Comparison of ENCODE assay signal across 18 cellular contexts in the genomic region with DNA sequence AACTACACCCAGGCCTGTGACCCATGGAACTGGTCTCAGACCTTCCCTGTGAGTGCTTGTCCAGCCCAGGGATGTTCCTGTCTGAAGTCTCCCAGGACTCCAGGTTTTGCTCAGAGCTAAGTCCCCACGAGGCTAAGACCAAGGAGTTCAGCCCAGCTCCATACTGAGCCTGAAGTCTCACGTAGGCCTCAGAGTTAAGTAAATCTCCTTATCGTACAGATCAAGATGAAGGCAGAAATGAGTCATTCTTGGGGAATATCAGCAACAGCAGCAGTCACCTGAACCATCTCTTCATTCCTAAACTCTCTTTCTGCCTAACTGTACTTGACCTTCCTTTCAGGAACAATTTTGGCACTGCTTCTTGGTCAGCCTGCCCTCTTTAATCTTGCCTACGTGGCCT.
DNase-seq lines count a peak whose midpoint lies in the region; ATAC-seq and TF ChIP-seq lines count a peak whose summit lies in the region.
"Had no signal": no experiment of that assay in that cellular context is flagged by ENCODE, and none has a peak within 500 bp of the region (broad histone marks: within the 10 kb centered on the region; RNA-seq: fewer than 3 reads in every experiment).

No MANE protein-coding gene starts in this region.

- H3K27ac ChIP-seq in PC-9 (no peak overlapping the region), esophagus muscularis mucosa (replicated peaks in 1 of 4) (peak overlapping the region; percentile 51 to 79 (median 68)), psoas muscle (peak overlapping the region; percentile 47)
- H3K27ac ChIP-seq: neutrophil had no signal

- H3K4me1 ChIP-seq in PC-9 (replicated peaks; ENCODE audit: insufficient read depth), result no peaks in the 10 kb centered on the region; the same call in 1 of the 2 replicates
- peaks cover 20 to 67% (median 59%) of the 10 kb centered on the region in 4 donors for H3K4me1 ChIP-seq in esophagus muscularis mucosa
- peaks cover 22% of the 10 kb centered on the region for H3K4me1 ChIP-seq in psoas muscle

- no peaks in the 10 kb centered on the region for H3K9me2 ChIP-seq in PC-9 (ENCODE audit: insufficient read depth)

- no peak overlapping the region for H3K4me3 Mint-ChIP-seq in Calu3 (ENCODE audit: low read depth, unreplicated experiment)
- H3K4me3 Mint-ChIP-seq: activated CD8-positive, alpha-beta T cell treated with anti-CD3 and anti-CD28 coated beads for 36 hours; activated T-cell treated with anti-CD3 and anti-CD28 coated beads, Interleukin-2, amount 50 U/mL, for 72 hours had no signal

- H3K4me1 Mint-ChIP-seq in Calu3 (ENCODE audit: low read depth, unreplicated experiment), result peaks cover 29% of the 10 kb centered on the region

- BruUV-seq in Calu3 (replicated peaks; lab: Mats Ljungman, UMichigan), result no TSS peak
- no TSS peak for BruUV-seq in PC-9 (replicated peaks; lab: Mats Ljungman, UMichigan)

- no peak for TF ChIP-seq POLR2A in esophagus muscularis mucosa (IDR thresholded peaks at IDR 0.05; ENCODE audit: low read depth)

- POLR2A ChIA-PET in PC-9 (lab: Charles Lee; ENCODE audit: unreplicated experiment), result interaction anchor here (0.6 to 0.7 kb wide), 2 partner anchors 57 to 126 kb away, joined by 4 to 5 read pairs; no protein-coding TSS in a partner anchor

- H3K36me3 ChIP-seq in PC-9 (ENCODE audit: low read depth) (peaks cover 30% of the 10 kb centered on the region), esophagus muscularis mucosa (peaks cover 5 to 17% (median 12%) of the 10 kb centered on the region in 4 donors), psoas muscle (ENCODE audit: insufficient read depth in 1 of 2, low read depth in 1 of 2) (peaks cover 10 to 92% of the 10 kb centered on the region in 2 donors)

- no peaks in the 10 kb centered on the region for H3K9me3 Mint-ChIP-seq in Calu3 (ENCODE audit: low read depth, unreplicated experiment)
- H3K9me3 Mint-ChIP-seq: activated CD8-positive, alpha-beta T cell treated with anti-CD3 and anti-CD28 coated beads for 36 hours; activated T-cell treated with anti-CD3 and anti-CD28 coated beads, Interleukin-2, amount 50 U/mL, for 72 hours had no signal

- H3K4me2 ChIP-seq in PC-9, result no peak overlapping the region

- no peaks in the 10 kb centered on the region; the same call in 1 of the 2 replicates for H3F3A ChIP-seq in PC-9 (ENCODE audit: insufficient read depth, low read depth)

- H3K9me3 ChIP-seq in PC-9 (ENCODE audit: insufficient read depth, low read depth) (no peaks in the 10 kb centered on the region), esophagus muscularis mucosa (no peaks in the 10 kb centered on the region), psoas muscle (no peaks in the 10 kb centered on the region)
- H3K9me3 ChIP-seq: BE2C, neutrophil, sigmoid colon had no signal

- no peaks in the 10 kb centered on the region for H3K27me3 Mint-ChIP-seq in Calu3 (ENCODE audit: unreplicated experiment)
- H3K27me3 Mint-ChIP-seq: activated CD8-positive, alpha-beta T cell treated with anti-CD3 and anti-CD28 coated beads for 36 hours had no signal

- no peak for DNase-seq in Calu3
- peak; percentile 19 to 43 for DNase-seq in PC-9
- no peak for DNase-seq in esophagus muscularis mucosa (ENCODE audit: extremely low spot score)
- DNase-seq in psoas muscle, result no peak
- DNase-seq in anterior cingulate cortex (lab: John Stamatoyannopoulos, UW), result no peak
- DNase-seq in SK-N-DZ (ENCODE audit: low spot score), result no peak
- DNase-seq in NCI-H2081 (lab: John Stamatoyannopoulos, UW), result no peak
- no peak for DNase-seq in medulla oblongata (ENCODE audit: extremely low spot score)
- DNase-seq: activated CD8-positive, alpha-beta T cell treated with anti-CD3 and anti-CD28 coated beads for 36 hours; activated T-cell treated with anti-CD3 and anti-CD28 coated beads, Interleukin-2, amount 50 U/mL, for 72 hours; BE2C; DMS153; mesendoderm; NCI-H187 treated with DMSO at 0.1 percent for 48 hours; NCI-H524; sigmoid colon; SW 1271 had no signal

- WGBS in esophagus muscularis mucosa, result 53% methylated on average over 4 of the region's 4 CpGs
- WGBS in psoas muscle, 3 donors, result 68 to 76% (median 71%) methylated on average over 4 of the region's 4 CpGs

- H3K27ac Mint-ChIP-seq in Calu3 (ENCODE audit: unreplicated experiment), result peak overlapping the region; percentile 89
- H3K27ac Mint-ChIP-seq: activated CD8-positive, alpha-beta T cell treated with anti-CD3 and anti-CD28 coated beads for 36 hours; activated T-cell treated with anti-CD3 and anti-CD28 coated beads, Interleukin-2, amount 50 U/mL, for 72 hours had no signal

- TF ChIP-seq CTCF in Calu3 (IDR thresholded peaks at IDR 0.05; ENCODE audit: unreplicated experiment), result no peak
- no peak for TF ChIP-seq CTCF in PC-9 (conservative IDR thresholded peaks at IDR 0.05)
- no peak for TF ChIP-seq CTCF in esophagus muscularis mucosa (IDR thresholded peaks at IDR 0.05)
- TF ChIP-seq CTCF in psoas muscle (IDR thresholded peaks at IDR 0.05), result no peak

- no peaks in the 10 kb centered on the region for H3K79me2 ChIP-seq in PC-9 (ENCODE audit: low read depth)

- ATAC-seq in psoas muscle, result no peak
- ATAC-seq: activated CD8-positive, alpha-beta T cell treated with anti-CD3 and anti-CD28 coated beads for 36 hours; activated T-cell treated with anti-CD3 and anti-CD28 coated beads, Interleukin-2, amount 50 U/mL, for 72 hours had no signal

- intact Hi-C loops in Calu3 (cut with micrococcal nuclease; ENCODE audit: unreplicated experiment), result no loop called here
- intact Hi-C loops in PC-9 (cut with micrococcal nuclease; ENCODE audit: unreplicated experiment), result loop anchor here (10.0 kb wide), 1 partner anchor 61 kb away; no protein-coding TSS in a partner anchor
- intact Hi-C loops in esophagus muscularis mucosa (cut with DNase I), result loop anchor here (10.0 kb wide), 1 partner anchor 141 kb away; a partner anchor contains a TSS
- intact Hi-C loops in psoas muscle (cut with DNase I), result no loop called here

- H3K4me3 ChIP-seq in PC-9, result no peak overlapping the region
- H3K4me3 ChIP-seq in esophagus muscularis mucosa, result no peak overlapping the region
- no peak overlapping the region for H3K4me3 ChIP-seq in psoas muscle
- H3K4me3 ChIP-seq: sigmoid colon had no signal

- H4K20me1 ChIP-seq in PC-9 (ENCODE audit: insufficient read depth), result no peaks in the 10 kb centered on the region

- peaks cover 10% of the 10 kb centered on the region for H3K36me3 Mint-ChIP-seq in Calu3 (ENCODE audit: insufficient read depth, unreplicated experiment)

- CTCF ChIA-PET in Calu3 (lab: Charles Lee) (interaction anchor here (1.3 kb wide), 1 partner anchor 13 kb away, joined by 3 read pairs; no protein-coding TSS in a partner anchor), PC-9 (lab: Charles Lee) (no interaction called here)

- H3K27me3 ChIP-seq in PC-9 (ENCODE audit: insufficient read depth, low read depth) (no peaks in the 10 kb centered on the region), esophagus muscularis mucosa (no peaks in the 10 kb centered on the region), psoas muscle (ENCODE audit: insufficient read depth in 3 of 3, low read length in 2 of 3) (no peaks in the 10 kb centered on the region)
- H3K27me3 ChIP-seq: BE2C, neutrophil, sigmoid colon had no signal

- TF ChIP-seq EP300 in esophagus muscularis mucosa (IDR thresholded peaks at IDR 0.05), result no peak

- no peak overlapping the region for H2AFZ ChIP-seq in PC-9

Comparison
In these comparisons a context has a peak if more than half of its experiments do, and no peak if none do; other contexts are left out.
1. DNase-seq: peak in PC-9 (2 of 2); none in Calu3 (single experiment), esophagus muscularis mucosa (single experiment), psoas muscle (0 of 2), anterior cingulate cortex (0 of 58), SK-N-DZ (single experiment), NCI-H2081 (0 of 2) and medulla oblongata (single experiment).
2. intact Hi-C loops: an anchor here in PC-9 (10.0 kb wide) and esophagus muscularis mucosa (10.0 kb wide); none called in Calu3 and psoas muscle.